17 cellular contexts compared by ENCODE assay signal in genomic region chr5:128446-128845, GRCh38. TPM values are rescaled to one million over a fixed set of nuclear protein-coding genes. Genes with fewer than 3 reads are reported as not detected.
"Had no signal": no experiment of that assay in that cellular context is flagged by ENCODE, and none has a peak within 500 bp of the region (broad histone marks: within the 10 kb centered on the region; RNA-seq: fewer than 3 reads in every experiment).

No MANE protein-coding gene starts in this region.

- H3K36me3 ChIP-seq: brain microvascular endothelial cell, left ventricle myocardium inferior, tibial artery had no signal

- DNase-seq: activated CD4-positive, alpha-beta T cell treated with anti-CD3 and anti-CD28 coated beads, Interleukin-2, amount 50 U/mL, for 1 hour; activated CD4-positive, CD25-positive, alpha-beta regulatory T cell treated with anti-CD3 and anti-CD28 coated beads, Interleukin-2, amount 50 U/mL, for 72 hours; activated gamma-delta T cell treated with Interleukin-2 at 50 U/mL for 16 hours; activated T-cell treated with anti-CD3 and anti-CD28 coated beads, Interleukin-2, amount 50 U/mL, for 1 hour; anterior cingulate cortex; brain microvascular endothelial cell; caudate nucleus; dermis blood vessel endothelial cell; effector CD8-positive, alpha-beta T cell; erythroblast; glutamatergic neuron; left ventricle myocardium inferior; naive thymus-derived CD8-positive, alpha-beta T cell; stimulated activated CD4-positive, alpha-beta T cell treated with anti-CD3 and anti-CD28 coated beads, Interleukin-4, amount 100 ng/mL, for 4 hours; stimulated activated naive CD8-positive, alpha-beta T cell treated with anti-CD3 and anti-CD28 coated beads, Interleukin-15, Interleukin-2, amounts not matched to agents 100 U/mL and 50 U/mL, for 24 hours; tibial artery had no signal

- H3K4me3 ChIP-seq: hepatocyte, left ventricle myocardium inferior, tibial artery had no signal

- H3K27me3 ChIP-seq: brain microvascular endothelial cell, hepatocyte, tibial artery had no signal

RNA-seq across cellular contexts. Expression of gene PLEKHG4B, which starts 36.5 kb away (rescaled TPM):
- total RNA-seq: dermis blood vessel endothelial cell; left ventricle myocardium inferior; naive thymus-derived CD8-positive, alpha-beta T cell had no signal
- polyA plus RNA-seq: naive thymus-derived CD8-positive, alpha-beta T cell had no signal
